Comparison of ENCODE assay signal across 20 cellular contexts in the genomic region with DNA sequence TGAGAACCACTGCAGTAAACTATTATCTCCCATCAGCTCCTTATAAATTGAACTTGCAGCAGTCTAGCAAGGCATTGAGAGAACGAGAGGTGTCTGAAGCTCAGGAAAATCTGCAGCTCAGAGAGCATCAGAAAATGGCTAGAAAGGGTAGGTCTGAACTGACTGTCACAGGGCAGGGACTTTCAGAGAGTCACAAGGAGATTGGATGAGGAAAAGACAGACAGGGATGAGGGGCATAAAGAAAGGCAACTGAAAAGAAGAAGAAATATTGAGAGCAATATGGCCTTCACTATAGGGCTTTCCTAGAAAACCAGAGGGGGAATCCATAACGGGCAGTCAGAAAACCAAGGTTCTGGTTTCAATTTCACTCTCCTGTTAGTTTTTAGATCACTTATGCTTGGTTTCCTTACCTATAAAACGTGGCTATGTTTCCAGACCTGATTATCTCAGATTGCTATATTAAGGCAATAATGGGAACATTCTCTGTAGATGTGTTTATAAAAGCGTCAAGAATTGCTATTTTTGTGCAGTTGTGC. TPM values are rescaled to one million over a fixed set of nuclear protein-coding genes. Genes with fewer than 3 reads are reported as not detected.
"Had no signal": no experiment of that assay in that cellular context is flagged by ENCODE, and none has a peak within 500 bp of the region (broad histone marks: within the 10 kb centered on the region; RNA-seq: fewer than 3 reads in every experiment).

No MANE protein-coding gene starts in this region.

- H3K9ac ChIP-seq: parathyroid adenoma had no signal

- H3K9me3 Mint-ChIP-seq: activated CD4-positive, alpha-beta memory T cell treated with anti-CD3 and anti-CD28 coated beads for 36 hours; activated naive CD4-positive, alpha-beta T cell treated with anti-CD3 and anti-CD28 coated beads, Interleukin-2, amount 10 ng/mL, durations not matched to agents 7 days and 5 days; activated T-helper 1 cell treated with anti-CD3 and anti-CD28 coated beads, Interleukin-12 subunit alpha, Interleukin-12 subunit beta, Interleukin-2, Interleukin-4 antibody, amounts not matched to agents 30 ng/mL and 10 ng/mL and 1 ng/mL, durations not matched to agents 14 hours and 24 hours and 36 hours; brain; dendritic cell treated with granulocyte-macrophage colony-stimulating factor and Interleukin-4, amounts not matched to agents 40 ng/mL and 50 ng/mL, for 4 days; T-helper 2 cell treated with Interferon-gamma antibody and Interleukin-4, amounts not matched to agents 5 μg/mL and 100 μg/mL, for 36 hours had no signal

- H3K27ac Mint-ChIP-seq: activated CD4-positive, alpha-beta memory T cell treated with anti-CD3 and anti-CD28 coated beads for 36 hours; activated naive CD4-positive, alpha-beta T cell treated with anti-CD3 and anti-CD28 coated beads, Interleukin-2, amount 10 ng/mL, durations not matched to agents 7 days and 5 days; activated T-helper 1 cell treated with anti-CD3 and anti-CD28 coated beads, Interleukin-12 subunit alpha, Interleukin-12 subunit beta, Interleukin-2, Interleukin-4 antibody, amounts not matched to agents 30 ng/mL and 10 ng/mL and 1 ng/mL, durations not matched to agents 14 hours and 24 hours and 36 hours; brain; dendritic cell treated with granulocyte-macrophage colony-stimulating factor and Interleukin-4, amounts not matched to agents 40 ng/mL and 50 ng/mL, for 4 days; mesothelial cell of epicardium; T-helper 2 cell treated with Interferon-gamma antibody and Interleukin-4, amounts not matched to agents 5 μg/mL and 100 μg/mL, for 36 hours had no signal

- H3K4me1 Mint-ChIP-seq: activated naive CD4-positive, alpha-beta T cell treated with anti-CD3 and anti-CD28 coated beads, Interleukin-2, amount 10 ng/mL, durations not matched to agents 7 days and 5 days; brain had no signal

- ATAC-seq: gastroesophageal sphincter had no signal

- H3K27me3 ChIP-seq: gastroesophageal sphincter had no signal

- H3K9me3 ChIP-seq: gastroesophageal sphincter had no signal

- H3K4me1 ChIP-seq: gastroesophageal sphincter, parathyroid adenoma had no signal

- H3K36me3 ChIP-seq: gastroesophageal sphincter had no signal

- H2AFZ ChIP-seq: parathyroid adenoma had no signal

- DNase-seq: activated CD4-positive, alpha-beta memory T cell treated with anti-CD3 and anti-CD28 coated beads for 36 hours; activated CD4-positive, CD25-positive, alpha-beta regulatory T cell treated with anti-CD3 and anti-CD28 coated beads, Interleukin-2, amount 50 U/mL, for 72 hours; activated naive CD4-positive, alpha-beta T cell treated with anti-CD3 and anti-CD28 coated beads, Interleukin-2, amount 10 ng/mL, durations not matched to agents 7 days and 5 days; amniotic stem cell; cerebellar nuclear complex; stimulated activated CD4-positive, alpha-beta T cell treated with anti-CD3 and anti-CD28 coated beads, Interleukin-4, amount 100 ng/mL, for 4 hours; substantia nigra; trophoblast cell had no signal

- H3K27me3 Mint-ChIP-seq: brain; dendritic cell treated with granulocyte-macrophage colony-stimulating factor and Interleukin-4, amounts not matched to agents 40 ng/mL and 50 ng/mL, for 4 days had no signal

- H3K4me3 ChIP-seq: gastroesophageal sphincter had no signal

- H3K36me3 Mint-ChIP-seq: activated CD4-positive, alpha-beta memory T cell treated with anti-CD3 and anti-CD28 coated beads for 36 hours; activated naive CD4-positive, alpha-beta T cell treated with anti-CD3 and anti-CD28 coated beads, Interleukin-2, amount 10 ng/mL, durations not matched to agents 7 days and 5 days; brain had no signal

- H3K27ac ChIP-seq: gastroesophageal sphincter, parathyroid adenoma had no signal

- H3K4me3 Mint-ChIP-seq: activated CD4-positive, alpha-beta memory T cell treated with anti-CD3 and anti-CD28 coated beads for 36 hours; activated naive CD4-positive, alpha-beta T cell treated with anti-CD3 and anti-CD28 coated beads, Interleukin-2, amount 10 ng/mL, durations not matched to agents 7 days and 5 days; activated T-helper 1 cell treated with anti-CD3 and anti-CD28 coated beads, Interleukin-12 subunit alpha, Interleukin-12 subunit beta, Interleukin-2, Interleukin-4 antibody, amounts not matched to agents 30 ng/mL and 10 ng/mL and 1 ng/mL, durations not matched to agents 14 hours and 24 hours and 36 hours; brain; dendritic cell treated with granulocyte-macrophage colony-stimulating factor and Interleukin-4, amounts not matched to agents 40 ng/mL and 50 ng/mL, for 4 days; mesothelial cell of epicardium; T-helper 2 cell treated with Interferon-gamma antibody and Interleukin-4, amounts not matched to agents 5 μg/mL and 100 μg/mL, for 36 hours had no signal

- H3K79me2 ChIP-seq: parathyroid adenoma had no signal

RNA-seq across cellular contexts. Expression of gene PDE6H, which starts 40.9 kb away (rescaled TPM):
- total RNA-seq: activated CD4-positive, alpha-beta memory T cell treated with anti-CD3 and anti-CD28 coated beads for 36 hours; activated T-helper 1 cell treated with anti-CD3 and anti-CD28 coated beads, Interleukin-12 subunit alpha, Interleukin-12 subunit beta, Interleukin-2, Interleukin-4 antibody, amounts not matched to agents 30 ng/mL and 10 ng/mL and 1 ng/mL, durations not matched to agents 14 hours and 24 hours and 36 hours; epithelial cell of proximal tubule; gastroesophageal sphincter; kidney epithelial cell; lower leg skin; mesothelial cell of epicardium; myocyte; skeletal muscle tissue had no signal

RNA-seq across cellular contexts. Expression of gene ARHGDIB, which starts 52.3 kb away (rescaled TPM):
- total RNA-seq: myocyte had no signal
